In genomic region chr2:57076856-57077255, GRCh38 we compare ENCODE assay signal across 1 cellular context.
TF ChIP-seq lines count a peak whose summit lies in the region.

No MANE protein-coding gene starts in this region.

TF ChIP-seq in HepG2, 621 proteins besides CTCF, POLR2A, EP300 and RAD21 (continued from another document):
- TF ChIP-seq STAT6 (CRISPR knock-in tag; IDR thresholded peaks at IDR 0.05; ENCODE audit: borderline replicate concordance), result no peak
